1 cellular context compared by ENCODE assay signal in genomic region chr2:43566461-43566729, GRCh38.
TF ChIP-seq lines count a peak whose summit lies in the region.

No MANE protein-coding gene starts in this region.

TF ChIP-seq in GM12878, 131 proteins besides CTCF, POLR2A, EP300 and RAD21 (continued from another document):
- peak; percentile 80 for TF ChIP-seq CUX1 (IDR thresholded peaks at IDR 0.05; ENCODE audit: insufficient replicate concordance, low read depth, low read length)
- TF ChIP-seq, protein P1, sequence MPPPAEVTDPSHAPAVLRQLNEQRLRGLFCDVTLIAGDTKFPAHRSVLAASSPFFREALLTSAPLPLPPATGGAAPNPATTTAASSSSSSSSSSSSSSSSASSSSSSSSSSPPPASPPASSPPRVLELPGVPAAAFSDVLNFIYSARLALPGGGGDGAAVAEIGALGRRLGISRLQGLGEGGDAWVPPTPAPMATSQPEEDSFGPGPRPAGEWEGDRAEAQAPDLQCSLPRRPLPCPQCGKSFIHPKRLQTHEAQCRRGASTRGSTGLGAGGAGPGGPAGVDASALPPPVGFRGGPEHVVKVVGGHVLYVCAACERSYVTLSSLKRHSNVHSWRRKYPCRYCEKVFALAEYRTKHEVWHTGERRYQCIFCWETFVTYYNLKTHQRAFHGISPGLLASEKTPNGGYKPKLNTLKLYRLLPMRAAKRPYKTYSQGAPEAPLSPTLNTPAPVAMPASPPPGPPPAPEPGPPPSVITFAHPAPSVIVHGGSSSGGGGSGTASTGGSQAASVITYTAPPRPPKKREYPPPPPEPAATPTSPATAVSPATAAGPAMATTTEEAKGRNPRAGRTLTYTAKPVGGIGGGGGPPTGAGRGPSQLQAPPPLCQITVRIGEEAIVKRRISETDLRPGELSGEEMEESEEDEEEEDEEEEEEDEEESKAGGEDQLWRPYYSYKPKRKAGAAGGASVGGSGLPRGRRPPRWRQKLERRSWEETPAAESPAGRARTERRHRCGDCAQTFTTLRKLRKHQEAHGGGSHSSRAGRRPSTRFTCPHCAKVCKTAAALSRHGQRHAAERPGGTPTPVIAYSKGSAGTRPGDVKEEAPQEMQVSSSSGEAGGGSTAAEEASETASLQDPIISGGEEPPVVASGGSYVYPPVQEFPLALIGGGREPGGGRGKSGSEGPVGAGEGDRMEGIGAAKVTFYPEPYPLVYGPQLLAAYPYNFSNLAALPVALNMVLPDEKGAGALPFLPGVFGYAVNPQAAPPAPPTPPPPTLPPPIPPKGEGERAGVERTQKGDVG (CRISPR knock-in tag; IDR thresholded peaks at IDR 0.05) = no peak
- TF ChIP-seq MEF2B (IDR thresholded peaks at IDR 0.05; ENCODE audit: partially characterized antibody, poor library complexity, severe bottlenecking) = no peak
- TF ChIP-seq ETV6 (conservative IDR thresholded peaks at IDR 0.05 in 1 of 2, IDR thresholded peaks at IDR 0.05 in 1 of 2; ENCODE audit: borderline replicate concordance in 1 of 2, low read depth in 1 of 2) = no peak
- no peak for TF ChIP-seq PML (IDR thresholded peaks at IDR 0.05; ENCODE audit: low read length)
- no peak for TF ChIP-seq PAX5 (IDR thresholded peaks at IDR 0.05; ENCODE audit: borderline replicate concordance, low read depth, low read length)
- 0 out of 2 replicates have a peak, but pooled peaks have one; percentile 15 for TF ChIP-seq SREBF1 (IDR thresholded peaks at IDR 0.05; ENCODE audit: low read length)
- no peak for TF ChIP-seq CREM (IDR thresholded peaks at IDR 0.05; ENCODE audit: low read depth)
- no peak for TF ChIP-seq HDAC2 (IDR thresholded peaks at IDR 0.05)
- TF ChIP-seq CHD4 (IDR thresholded peaks at IDR 0.05) = no peak
- no peak for TF ChIP-seq BCL3 (IDR thresholded peaks at IDR 0.05; ENCODE audit: borderline replicate concordance, insufficient read depth, low read depth, low read length, poor library complexity, severe bottlenecking)
- TF ChIP-seq ZBED1 (IDR thresholded peaks at IDR 0.05; ENCODE audit: borderline replicate concordance) = no peak
- no peak for TF ChIP-seq E4F1 (IDR thresholded peaks at IDR 0.05; ENCODE audit: borderline replicate concordance, partially characterized antibody)
- TF ChIP-seq, protein P2, sequence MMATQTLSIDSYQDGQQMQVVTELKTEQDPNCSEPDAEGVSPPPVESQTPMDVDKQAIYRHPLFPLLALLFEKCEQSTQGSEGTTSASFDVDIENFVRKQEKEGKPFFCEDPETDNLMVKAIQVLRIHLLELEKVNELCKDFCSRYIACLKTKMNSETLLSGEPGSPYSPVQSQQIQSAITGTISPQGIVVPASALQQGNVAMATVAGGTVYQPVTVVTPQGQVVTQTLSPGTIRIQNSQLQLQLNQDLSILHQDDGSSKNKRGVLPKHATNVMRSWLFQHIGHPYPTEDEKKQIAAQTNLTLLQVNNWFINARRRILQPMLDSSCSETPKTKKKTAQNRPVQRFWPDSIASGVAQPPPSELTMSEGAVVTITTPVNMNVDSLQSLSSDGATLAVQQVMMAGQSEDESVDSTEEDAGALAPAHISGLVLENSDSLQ (IDR thresholded peaks at IDR 0.05) = no peak
- no peak for TF ChIP-seq RBBP5 (conservative IDR thresholded peaks at IDR 0.05)
- no peak for TF ChIP-seq IRF3 (IDR thresholded peaks at IDR 0.05)
- no peak for TF ChIP-seq E2F4 (IDR thresholded peaks at IDR 0.05; ENCODE audit: low read depth, low read length)
- no peak for TF ChIP-seq IRF4 (IDR thresholded peaks at IDR 0.05; ENCODE audit: low read depth, low read length)
- no peak for TF ChIP-seq CREB1 (IDR thresholded peaks at IDR 0.05; ENCODE audit: low read depth)
- TF ChIP-seq GABPA (IDR thresholded peaks at IDR 0.05; ENCODE audit: low read depth) = no peak
- no peak for TF ChIP-seq SMARCA5 (IDR thresholded peaks at IDR 0.05)
- no peak for TF ChIP-seq SIX5 (IDR thresholded peaks at IDR 0.05; ENCODE audit: low read depth, low read length, severe bottlenecking)
- TF ChIP-seq TCF7 (IDR thresholded peaks at IDR 0.05; ENCODE audit: borderline replicate concordance) = no peak
- TF ChIP-seq SKIL (IDR thresholded peaks at IDR 0.05; ENCODE audit: low read depth, poor library complexity, severe bottlenecking) = no peak
- TF ChIP-seq CEBPB (IDR thresholded peaks at IDR 0.05; ENCODE audit: borderline replicate concordance in 1 of 2, low read depth in 2 of 2, low read length in 2 of 2) = no peak
